10 cellular contexts compared by ENCODE assay signal in the genomic region with DNA sequence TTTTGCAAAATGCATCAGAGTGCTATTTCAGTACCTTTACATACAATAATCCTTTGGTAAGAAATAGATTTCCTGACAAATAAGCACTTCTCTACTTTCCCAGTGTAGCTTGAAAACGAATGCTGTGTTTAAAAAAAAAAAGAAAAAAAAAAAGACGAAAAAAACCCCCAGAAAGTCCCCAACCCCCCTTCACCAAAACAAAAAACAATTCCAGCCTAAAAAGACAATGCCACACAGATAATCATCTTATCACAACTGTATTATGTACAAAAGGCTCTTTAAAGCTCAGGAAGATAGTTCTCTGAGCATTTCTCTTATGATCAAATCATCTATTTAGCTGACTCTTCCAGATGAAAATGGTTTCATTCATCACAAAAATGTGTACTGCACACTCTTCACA. TPM values are rescaled to one million over a fixed set of nuclear protein-coding genes. Genes with fewer than 3 reads are reported as not detected.
DNase-seq lines count a peak whose midpoint lies in the region; ATAC-seq, FAIRE-seq and TF ChIP-seq lines count a peak whose summit lies in the region.
"Had no signal": no experiment of that assay in that cellular context is flagged by ENCODE, and none has a peak within 500 bp of the region (broad histone marks: within the 10 kb centered on the region; RNA-seq: fewer than 3 reads in every experiment).

No MANE protein-coding gene starts in this region.

- peaks cover 10 to 21% (median 16%) of the 10 kb centered on the region in 4 donors for H3K4me1 Mint-ChIP-seq in CD4-positive, CD25-positive, alpha-beta regulatory T cell
- H3K4me1 Mint-ChIP-seq in neural progenitor cell: peaks cover 43% of the 10 kb centered on the region

- no peaks in the 10 kb centered on the region for H3K36me3 Mint-ChIP-seq in CD4-positive, CD25-positive, alpha-beta regulatory T cell
- peaks cover 10% of the 10 kb centered on the region for H3K36me3 Mint-ChIP-seq in neural progenitor cell

- H3K27me3 Mint-ChIP-seq in CD4-positive, CD25-positive, alpha-beta regulatory T cell: peaks cover 74% of the 10 kb centered on the region
- peaks cover 2% of the 10 kb centered on the region for H3K27me3 Mint-ChIP-seq in neural progenitor cell (ENCODE audit: insufficient read depth, low read depth)

- H3K9me1 ChIP-seq in endothelial cell of umbilical vein (replicated peaks; ENCODE audit: control insufficient read depth, extremely low read depth, insufficient read depth, low read length): no peaks in the 10 kb centered on the region

- H3K27ac Mint-ChIP-seq in CD4-positive, CD25-positive, alpha-beta regulatory T cell: no peak overlapping the region
- no peak overlapping the region for H3K27ac Mint-ChIP-seq in neural progenitor cell

- peaks cover 50% of the 10 kb centered on the region for H3K27me3 ChIP-seq in CD4-positive, CD25-positive, alpha-beta regulatory T cell (ENCODE audit: control insufficient read depth, insufficient read depth, low read length)
- H3K27me3 ChIP-seq in PC-9 (ENCODE audit: insufficient read depth, low read depth) (no peaks in the 10 kb centered on the region), endothelial cell of umbilical vein (ENCODE audit: control insufficient read depth in 2 of 2, insufficient read depth in 2 of 2, low read length in 2 of 2) (no peaks in the 10 kb centered on the region), neural progenitor cell (no peaks in the 10 kb centered on the region)

- no peak for ATAC-seq in CD4-positive, CD25-positive, alpha-beta regulatory T cell (ENCODE audit: low read depth in 2 of 2)
- no peak for ATAC-seq in GM18868 (IDR thresholded peaks at IDR 0.05; ENCODE audit: unreplicated experiment)

- peaks cover 0 to 3% (median 0%) of the 10 kb centered on the region in 7 donors for H3K9me3 Mint-ChIP-seq in CD4-positive, CD25-positive, alpha-beta regulatory T cell
- no peaks in the 10 kb centered on the region for H3K9me3 Mint-ChIP-seq in neural progenitor cell

- TF ChIP-seq CTCF in PC-9 (conservative IDR thresholded peaks at IDR 0.05) (no peak), endothelial cell of umbilical vein (IDR thresholded peaks at IDR 0.05; ENCODE audit: extremely low read depth in 1 of 2, insufficient read depth in 1 of 2, low read depth in 1 of 2, low read length in 2 of 2) (no peak), neural progenitor cell (IDR thresholded peaks at IDR 0.05) (no peak)

- POLR2A ChIA-PET in PC-9 (lab: Charles Lee; ENCODE audit: unreplicated experiment): no interaction called here
- POLR2A ChIA-PET in endothelial cell of umbilical vein (lab: Charles Lee): interaction anchor here (0.7 kb wide), 3 partner anchors 28 to 376 kb away, joined by 5 to 7 read pairs (median 5); no protein-coding TSS in a partner anchor

- no peak overlapping the region for H3K27ac ChIP-seq in CD4-positive, CD25-positive, alpha-beta regulatory T cell (ENCODE audit: insufficient read depth, low read length, poor library complexity, severe bottlenecking)
- H3K27ac ChIP-seq in PC-9 (no peak overlapping the region), endothelial cell of umbilical vein (ENCODE audit: insufficient read depth, low read depth, low read length) (peak overlapping the region; percentile 36), neural progenitor cell (no peak overlapping the region)

- no peaks in the 10 kb centered on the region for H3K9me3 ChIP-seq in CD4-positive, CD25-positive, alpha-beta regulatory T cell (ENCODE audit: control insufficient read depth in 2 of 2, low read length in 2 of 2)
- H3K9me3 ChIP-seq in PC-9 (ENCODE audit: insufficient read depth, low read depth): no peaks in the 10 kb centered on the region
- no peaks in the 10 kb centered on the region for H3K9me3 ChIP-seq in endothelial cell of umbilical vein (replicated peaks; ENCODE audit: control insufficient read depth, insufficient read depth, low read length)
- H3K9me3 ChIP-seq in neural progenitor cell (ENCODE audit: low read depth): no peaks in the 10 kb centered on the region

- no peak for FAIRE-seq in endothelial cell of umbilical vein (lab: Jason Lieb, UNC)
- FAIRE-seq: small intestine had no signal

- peaks cover 26% of the 10 kb centered on the region for H3K4me1 ChIP-seq in CD4-positive, CD25-positive, alpha-beta regulatory T cell (ENCODE audit: control insufficient read depth, insufficient read depth, low read length, poor library complexity, severe bottlenecking)
- H3K4me1 ChIP-seq in PC-9 (replicated peaks; ENCODE audit: insufficient read depth) (peaks cover 23% of the 10 kb centered on the region), endothelial cell of umbilical vein (ENCODE audit: control insufficient read depth, extremely low read depth, insufficient read depth, low read length) (peaks cover 24% of the 10 kb centered on the region), neural progenitor cell (peaks cover 41% of the 10 kb centered on the region)

- BruUV-seq in PC-9 (replicated peaks; lab: Mats Ljungman, UMichigan) (no TSS peak), endothelial cell of umbilical vein (replicated peaks; lab: Mats Ljungman, UMichigan) (no TSS peak)

- H3K4me2 ChIP-seq in PC-9 (peak overlapping the region; percentile 81), endothelial cell of umbilical vein (ENCODE audit: insufficient read depth, low read length) (peak overlapping the region; percentile 98), neural progenitor cell (peak overlapping the region; percentile 96)

- H3K36me3 ChIP-seq in CD4-positive, CD25-positive, alpha-beta regulatory T cell (ENCODE audit: control insufficient read depth, insufficient read depth, low read length): no peaks in the 10 kb centered on the region
- no peaks in the 10 kb centered on the region for H3K36me3 ChIP-seq in PC-9 (ENCODE audit: low read depth)
- no peaks in the 10 kb centered on the region for H3K36me3 ChIP-seq in endothelial cell of umbilical vein (ENCODE audit: control insufficient read depth in 2 of 2, extremely low read depth in 1 of 2, insufficient read depth in 2 of 2, low read length in 2 of 2)
- H3K36me3 ChIP-seq in neural progenitor cell: no peaks in the 10 kb centered on the region

- CTCF ChIA-PET in PC-9 (lab: Charles Lee) (interaction anchor here (0.7 kb wide), 1 partner anchor 409 kb away, joined by 3 read pairs; no protein-coding TSS in a partner anchor), endothelial cell of umbilical vein (lab: Charles Lee) (interaction anchor here (0.6 to 1.8 kb wide), 15 partner anchors 12 to 475 kb away, joined by 3 to 13 read pairs (median 4); a partner anchor contains a TSS)

- intact Hi-C loops in PC-9 (cut with micrococcal nuclease; ENCODE audit: unreplicated experiment) (no loop called here), endothelial cell of umbilical vein (cut with micrococcal nuclease) (no loop called here)

- H3K4me3 Mint-ChIP-seq in CD4-positive, CD25-positive, alpha-beta regulatory T cell: peak overlapping the region; percentile 69 to 87 (median 78)
- H3K4me3 Mint-ChIP-seq in neural progenitor cell: peak overlapping the region; percentile 95

- H3K79me2 ChIP-seq in PC-9 (ENCODE audit: low read depth) (peaks cover 12% of the 10 kb centered on the region; the same call in 1 of the 2 replicates), endothelial cell of umbilical vein (ENCODE audit: control insufficient read depth, insufficient read depth, low read length) (peaks cover 60% of the 10 kb centered on the region), neural progenitor cell (ENCODE audit: low read depth) (peaks cover 70% of the 10 kb centered on the region)

- H3K9me2 ChIP-seq in PC-9 (ENCODE audit: insufficient read depth): no peaks in the 10 kb centered on the region

- peak overlapping the region; percentile 75 for H3K4me3 ChIP-seq in CD4-positive, CD25-positive, alpha-beta regulatory T cell (ENCODE audit: low read depth, low read length)
- peak overlapping the region; percentile 89; the same call in 1 of the 2 replicates for H3K4me3 ChIP-seq in PC-9
- H3K4me3 ChIP-seq in endothelial cell of umbilical vein (replicated peaks in 1 of 3; ENCODE audit: insufficient read depth in 1 of 3, low read depth in 1 of 3, low read length in 3 of 3): peak overlapping the region; percentile 33 to 85 (median 52)
- peak overlapping the region; percentile 90 for H3K4me3 ChIP-seq in neural progenitor cell

- dilution Hi-C loops in endothelial cell of umbilical vein (cut with MboI; ENCODE audit: extremely low pct_ligation_motif_present, low sequenced_read_pairs): no loop called here

- DNase-seq in CD4-positive, CD25-positive, alpha-beta regulatory T cell: no peak
- DNase-seq in PC-9 (no peak), endothelial cell of umbilical vein (ENCODE audit: low read depth, low spot score) (peak; percentile 25), neural progenitor cell (ENCODE audit: low spot score) (no peak), NCI-H1436 treated with DMSO at 0.1 percent for 48 hours (lab: John Stamatoyannopoulos, UW) (no peak), midbrain (lab: John Stamatoyannopoulos, UW) (no peak), germinal center (ENCODE audit: low spot score) (no peak)
- DNase-seq: NCI-H774, small intestine had no signal

- H3K9ac ChIP-seq in endothelial cell of umbilical vein (replicated peaks; ENCODE audit: extremely low read depth, insufficient read depth, low read length) (peak overlapping the region; percentile 82), neural progenitor cell (peak overlapping the region; percentile 72)

- H4K20me1 ChIP-seq in PC-9 (ENCODE audit: insufficient read depth) (no peaks in the 10 kb centered on the region), endothelial cell of umbilical vein (replicated peaks; ENCODE audit: control insufficient read depth, extremely low read depth, insufficient read depth, low read length) (peaks cover 3% of the 10 kb centered on the region), neural progenitor cell (ENCODE audit: low read depth) (peaks cover 43% of the 10 kb centered on the region)

- TF ChIP-seq POLR2A in endothelial cell of umbilical vein (IDR thresholded peaks at IDR 0.05; ENCODE audit: low read depth, low read length): no peak

- H2AFZ ChIP-seq in PC-9 (no peak overlapping the region), endothelial cell of umbilical vein (ENCODE audit: low read depth, low read length) (no peak overlapping the region), neural progenitor cell (replicated peaks) (no peak overlapping the region)

- H3F3A ChIP-seq in PC-9 (ENCODE audit: insufficient read depth, low read depth) (peaks cover 24% of the 10 kb centered on the region; the same call in 1 of the 2 replicates), neural progenitor cell (ENCODE audit: low read depth) (peaks cover 37% of the 10 kb centered on the region)

RNA-seq across cellular contexts. Expression of a gene that starts 1.6 kb away (rescaled TPM):
- 0.22 TPM for total RNA-seq in CD4-positive, CD25-positive, alpha-beta regulatory T cell
- polyA plus RNA-seq in CD4-positive, CD25-positive, alpha-beta regulatory T cell: not detected
- total RNA-seq in PC-9 (2021): 9.0 and 9.7 TPM in 2 replicates
- 108 and 113 TPM in 2 replicates for total RNA-seq in endothelial cell of umbilical vein
- 45.8 and 58.7 TPM in 2 replicates for polyA plus RNA-seq in endothelial cell of umbilical vein
- polyA plus RNA-seq in endothelial cell of umbilical vein (2011; cell fraction: cytosol; rRNA removed): 80.7 and 86.2 TPM in 2 replicates
- polyA plus RNA-seq in endothelial cell of umbilical vein (2011; cell fraction: nucleus; rRNA removed): 120 and 122 TPM in 2 replicates
- polyA plus RNA-seq in endothelial cell of umbilical vein (2012): 54.9 and 72.5 TPM in 2 replicates
- polyA minus RNA-seq in endothelial cell of umbilical vein: 56.4 and 78.9 TPM in 2 replicates
- polyA minus RNA-seq in endothelial cell of umbilical vein (2011; cell fraction: cytosol; rRNA and poly(A)+ RNA removed): 67.2 TPM
- polyA minus RNA-seq in endothelial cell of umbilical vein (2011; cell fraction: nucleus; rRNA and poly(A)+ RNA removed): 60.6 and 82.6 TPM in 2 replicates
- total RNA-seq in neural progenitor cell (ENCODE audit: low replicate concordance): 114 and 166 TPM in 2 replicates

Comparison
In these comparisons a context has a peak if more than half of its experiments do, and no peak if none do; other contexts are left out.
1. RNA of a gene that starts 1.6 kb away (total RNA-seq): 114 to 166 TPM in neural progenitor cell and 108 to 113 TPM in endothelial cell of umbilical vein; 9.0 to 9.7 TPM in PC-9 and 0.22 TPM in CD4-positive, CD25-positive, alpha-beta regulatory T cell (single experiment); every median in the first group is over 10 times any median in the second.
2. Peak in every context shown above with its lines, with median percentiles within 50 percentile points of each other: H3K4me3 ChIP-seq and H3K4me2 ChIP-seq.